ENCODE assay signal across 9 cellular contexts in the genomic region with DNA sequence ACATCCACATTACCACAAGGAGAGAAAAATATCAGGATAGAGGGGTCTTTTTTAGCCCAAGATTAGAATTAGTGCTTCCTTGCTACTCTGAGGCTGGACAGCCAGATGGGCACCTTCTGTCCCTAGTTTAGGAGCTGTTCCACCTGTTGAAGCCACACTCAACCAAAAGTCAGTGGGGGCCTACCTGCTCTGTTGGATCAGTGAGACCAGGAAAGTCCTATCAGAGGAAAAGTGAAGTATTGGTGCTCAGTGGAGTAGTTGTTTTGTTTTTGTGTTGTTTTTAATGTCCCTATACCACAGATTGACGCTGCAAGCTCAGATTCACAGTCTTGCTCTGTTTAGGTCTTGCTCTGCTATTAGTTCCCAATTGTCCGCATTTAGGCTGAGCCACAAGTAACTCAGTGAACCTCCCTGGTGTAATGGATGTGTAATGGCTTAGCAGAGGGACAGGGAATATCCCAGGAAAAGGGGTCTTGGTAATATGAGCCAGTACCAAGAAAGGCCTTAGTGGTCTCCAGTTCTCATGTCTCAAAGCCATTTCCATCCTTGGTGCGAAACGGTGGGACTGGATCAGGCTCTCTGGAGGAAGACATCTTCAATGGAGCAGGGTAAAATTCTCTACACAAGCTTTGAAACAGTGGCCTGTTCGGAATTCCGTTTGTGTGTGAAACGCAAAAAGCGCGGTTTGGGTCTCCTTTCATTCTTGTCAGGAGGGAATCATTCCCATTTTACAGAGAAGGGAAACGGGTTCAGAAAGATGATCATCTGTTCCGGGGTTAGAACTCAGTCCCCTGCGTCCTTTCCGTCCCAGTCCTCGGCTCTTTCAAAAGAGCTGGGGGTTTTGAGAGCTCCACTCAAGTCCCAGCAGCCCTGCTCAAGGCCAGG. TPM values are rescaled to one million over a fixed set of nuclear protein-coding genes. Genes with fewer than 3 reads are reported as not detected.
DNase-seq lines count a peak whose midpoint lies in the region; ATAC-seq, FAIRE-seq and TF ChIP-seq lines count a peak whose summit lies in the region.
"Had no signal": no experiment of that assay in that cellular context is flagged by ENCODE, and none has a peak within 500 bp of the region (broad histone marks: within the 10 kb centered on the region; RNA-seq: fewer than 3 reads in every experiment).

No MANE protein-coding gene starts in this region.

- H4K20me1 ChIP-seq in DOHH2 (ENCODE audit: control insufficient read depth, insufficient read depth, low read depth, low read length) (no peaks in the 10 kb centered on the region; the same call in 1 of the 2 replicates), H1 (replicated peaks in 1 of 2; ENCODE audit: control insufficient read depth in 1 of 2, insufficient read depth in 2 of 2, low read length in 2 of 2) (peaks cover 9 to 14% of the 10 kb centered on the region in 2 experiments)

- H4K5ac ChIP-seq in H1 (ENCODE audit: insufficient read length, low read depth, low read length), result no peak overlapping the region

- no peak overlapping the region for H3K14ac ChIP-seq in H1 (ENCODE audit: insufficient read length)

- no peak overlapping the region for H2BK15ac ChIP-seq in H1 (ENCODE audit: low read length)

- H3K23ac ChIP-seq in H1 (ENCODE audit: insufficient read length), result no peak overlapping the region

- no peak for FAIRE-seq in H1 (lab: Jason Lieb, UNC)
- FAIRE-seq: colon had no signal

- intact Hi-C loops in ovary (cut with DNase I), result no loop called here

- H3K9me3 ChIP-seq in DOHH2 (ENCODE audit: control insufficient read depth, insufficient read depth, low read length), result no peaks in the 10 kb centered on the region
- no peaks in the 10 kb centered on the region for H3K9me3 ChIP-seq in NT2/D1 (ENCODE audit: insufficient read depth, low read length)
- H3K9me3 ChIP-seq in H1 (ENCODE audit: insufficient read depth in 2 of 2, low read depth in 1 of 2, low read length in 1 of 2), result no peaks in the 10 kb centered on the region
- no peaks in the 10 kb centered on the region for H3K9me3 ChIP-seq in ovary

- H3K27me3 ChIP-seq in DOHH2 (ENCODE audit: control insufficient read depth, low read length) (no peaks in the 10 kb centered on the region), NT2/D1 (ENCODE audit: insufficient read depth, insufficient read length) (no peaks in the 10 kb centered on the region), H1 (replicated peaks in 1 of 4; ENCODE audit: control insufficient read depth in 3 of 4, extremely low read depth in 1 of 4, insufficient read depth in 3 of 4, low read length in 3 of 4) (no peaks in the 10 kb centered on the region), ovary (no peaks in the 10 kb centered on the region)

- H3K23me2 ChIP-seq in H1 (ENCODE audit: low read depth, low read length), result peaks cover 2% of the 10 kb centered on the region; the same call in 1 of the 2 replicates

- no peak overlapping the region for H3K18ac ChIP-seq in H1 (ENCODE audit: extremely low read depth, low read length)

- DNase-seq in NT2/D1 (ENCODE audit: low read depth, low spot score) (no peak), H1 (ENCODE audit: low read depth in 1 of 2, low spot score in 2 of 2) (no peak), ovary (no peak), GF-D8 (lab: John Stamatoyannopoulos, UW) (no peak)
- DNase-seq in central memory CD4-positive, alpha-beta T cell, result no peak
- DNase-seq in activated CD8-positive, alpha-beta memory T cell treated with anti-CD3 and anti-CD28 coated beads for 24 hours, result no peak

- H2BK5ac ChIP-seq in H1 (ENCODE audit: low read depth, low read length), result no peak overlapping the region

- peak overlapping the region; percentile 87 for H3K4me3 ChIP-seq in DOHH2 (ENCODE audit: low read length)
- peak overlapping the region; percentile 59 for H3K4me3 ChIP-seq in NT2/D1 (ENCODE audit: insufficient read length, low read depth)
- peak overlapping the region; percentile 65 to 89 (median 82); a peak in 4 of 8 replicates for H3K4me3 ChIP-seq in H1 (ENCODE audit: extremely low read depth in 1 of 4, insufficient read depth in 2 of 4, low read depth in 3 of 4, low read length in 4 of 4)
- H3K4me3 ChIP-seq in ovary, result peak overlapping the region; percentile 59

- ATAC-seq in GM21619 (IDR thresholded peaks at IDR 0.05; ENCODE audit: unreplicated experiment), result no peak

- TF ChIP-seq POLR2A in H1 (IDR thresholded peaks at IDR 0.05; ENCODE audit: control extremely low read depth in 1 of 2, low read depth in 2 of 2, low read length in 2 of 2), result peak in 1 of 2 experiments; percentile 59; a peak in 2 of 3 replicates
- no peak for TF ChIP-seq POLR2A in ovary (IDR thresholded peaks at IDR 0.05)

- 45% methylated on average over 14 of the region's 14 CpGs; no CpG with 5 or more reads in 1 of the 2 experiments for WGBS in H1 (ENCODE audit: extremely low coverage in 1 of 2, insufficient coverage in 1 of 2, insufficient read length in 1 of 2, insufficient replicate concordance in 2 of 2, low coverage in 1 of 2, low lambda C conversion rate in 2 of 2, missing lambda C conversion rate in 1 of 2), 2 experiments
- 18 to 26% (median 22%) methylated on average over 14 of the region's 14 CpGs for WGBS in ovary, 3 donors

- H2BK12ac ChIP-seq in H1 (ENCODE audit: low read depth, low read length), result no peak overlapping the region

- peak overlapping the region; percentile 95 for H3K4me2 ChIP-seq in DOHH2 (ENCODE audit: low read length)
- peak overlapping the region; percentile 67 to 88 for H3K4me2 ChIP-seq in H1 (ENCODE audit: insufficient read depth in 1 of 2, low read depth in 2 of 2, low read length in 2 of 2)

- no peaks in the 10 kb centered on the region for H3K9me2 ChIP-seq in DOHH2 (replicated peaks; ENCODE audit: control insufficient read depth, low read length)

- peaks cover 2% of the 10 kb centered on the region; the same call in 1 of the 2 replicates for H3K79me1 ChIP-seq in H1 (ENCODE audit: low read depth, low read length)

- peaks cover 32% of the 10 kb centered on the region for H3F3A ChIP-seq in DOHH2 (ENCODE audit: control insufficient read depth, insufficient read depth)

- no peak for TF ChIP-seq RAD21 in H1 (IDR thresholded peaks at IDR 0.05 in 1 of 2, conservative IDR thresholded peaks at IDR 0.05 in 1 of 2; ENCODE audit: low read depth in 2 of 2, low read length in 2 of 2)

- TF ChIP-seq EP300 in H1 (IDR thresholded peaks at IDR 0.05; ENCODE audit: borderline replicate concordance in 1 of 2, low read depth in 2 of 2, low read length in 2 of 2) (no peak), ovary (IDR thresholded peaks at IDR 0.05) (no peak)

- no peak overlapping the region for H2BK20ac ChIP-seq in H1 (ENCODE audit: low read length)

- H3K4me1 ChIP-seq in DOHH2 (ENCODE audit: control insufficient read depth, low read length) (peaks cover 20% of the 10 kb centered on the region), NT2/D1 (ENCODE audit: insufficient read depth, insufficient read length) (peaks cover 9% of the 10 kb centered on the region), H1 (replicated peaks in 1 of 4; ENCODE audit: control insufficient read depth in 3 of 4, insufficient read depth in 4 of 4, low read length in 3 of 4) (peaks cover 0 to 6% (median 1%) of the 10 kb centered on the region in 4 experiments; a peak in 5 of 7 replicates), ovary (ENCODE audit: insufficient read depth) (no peaks in the 10 kb centered on the region)

- H3K9ac ChIP-seq in NT2/D1 (ENCODE audit: insufficient read length, low read depth) (peak overlapping the region; percentile 64), H1 (replicated peaks in 1 of 4; ENCODE audit: extremely low read depth in 1 of 4, low read depth in 3 of 4, low read length in 3 of 4) (no peak overlapping the region)

- H4K91ac ChIP-seq in H1 (replicated peaks; ENCODE audit: insufficient read length, low read length), result no peak overlapping the region

- no peak overlapping the region for H2AFZ ChIP-seq in H1 (ENCODE audit: low read length)

- POLR2A ChIA-PET in H1 (lab: Charles Lee; ENCODE audit: partially characterized antibody), result interaction anchor here (0.6 to 5.3 kb wide), 15 partner anchors 8 to 226 kb away, joined by 3 to 38 read pairs (median 4); partner anchors contain the start of gene YWHAB

- CTCF ChIA-PET in H1 (lab: Charles Lee; ENCODE audit: partially characterized antibody), result interaction anchor here (0.7 to 2.1 kb wide), 7 partner anchors 17 to 293 kb away, joined by 3 to 7 read pairs (median 4); no protein-coding TSS in a partner anchor

- H3K27ac ChIP-seq in DOHH2 (ENCODE audit: low read depth, low read length) (no peak overlapping the region), H1 (ENCODE audit: low read depth, low read length) (no peak overlapping the region), ovary (no peak overlapping the region)

- no peak overlapping the region for H3K56ac ChIP-seq in H1 (replicated peaks; ENCODE audit: insufficient read length, low read depth, low read length)

- TF ChIP-seq CTCF in DOHH2 (IDR thresholded peaks at IDR 0.05; ENCODE audit: low read depth, low read length, poor library complexity, severe bottlenecking) (no peak), H1 (IDR thresholded peaks at IDR 0.05; ENCODE audit: control extremely low read depth in 1 of 3, insufficient read depth in 1 of 3, low read depth in 1 of 3, low read length in 3 of 3) (no peak), ovary (IDR thresholded peaks at IDR 0.05) (no peak)

- H3K36me3 ChIP-seq in DOHH2 (ENCODE audit: control insufficient read depth, low read length), result peaks cover 60% of the 10 kb centered on the region
- H3K36me3 ChIP-seq in NT2/D1 (ENCODE audit: insufficient read depth, insufficient read length, low read length), result peaks cover 62% of the 10 kb centered on the region
- H3K36me3 ChIP-seq in H1 (ENCODE audit: control insufficient read depth in 2 of 4, insufficient read depth in 4 of 4, low read length in 3 of 4), result peaks cover 25 to 46% (median 42%) of the 10 kb centered on the region in 4 experiments
- H3K36me3 ChIP-seq in ovary, result no peaks in the 10 kb centered on the region

- no peak overlapping the region for H2BK120ac ChIP-seq in H1 (replicated peaks; ENCODE audit: low read depth, low read length)

- no peak overlapping the region for H4K8ac ChIP-seq in H1 (ENCODE audit: extremely low read depth, insufficient read depth, low read length)

- H3K79me2 ChIP-seq in DOHH2 (ENCODE audit: control insufficient read depth, low read length) (peaks cover 6% of the 10 kb centered on the region), H1 (ENCODE audit: control insufficient read depth in 1 of 2, insufficient read depth in 2 of 2, low read length in 2 of 2) (peaks cover 0 to 15% of the 10 kb centered on the region in 2 experiments; a peak in 1 of 4 replicates)

- no peak overlapping the region for H3K4ac ChIP-seq in H1 (replicated peaks; ENCODE audit: insufficient read length, low read depth, low read length)

- no peak overlapping the region for H2AK5ac ChIP-seq in H1 (ENCODE audit: low read depth, low read length)

RNA-seq across cellular contexts. Expression of gene PABPC1L, which starts 0.6 kb away (rescaled TPM):
- 60.9 and 61.1 TPM in 2 replicates for total RNA-seq in H1 (2021; fragmentation: NEBNext Ultra II Directional; extraction: Animal tissue kit (Norgen Biotek cat#: 25700))
- polyA plus RNA-seq in H1 (2011; rRNA removed) (108 and 151 TPM in 2 replicates), ovary (10 to 100 TPM; 13.3 to 19.0 TPM)
- polyA plus RNA-seq in H1 (2011; cell fraction: cytosol; rRNA removed), result 155 TPM
- polyA plus RNA-seq in H1 (2011; cell fraction: nucleus; rRNA removed), result 347 TPM
- 83.3 to 100 TPM (median 93.5 TPM) in 4 replicates for polyA plus RNA-seq in H1 (2012, experiment 1 of 2)
- polyA plus RNA-seq in H1 (2012, experiment 2 of 2), result 37.4 TPM
- 58.3 TPM for polyA plus RNA-seq in H1 (2013, experiment 1 of 2)
- polyA plus RNA-seq in H1 (2013, experiment 2 of 2), result 46.6 TPM
- polyA minus RNA-seq in H1 (2011; rRNA and poly(A)+ RNA removed), result 40.6 and 47.9 TPM in 2 replicates
- polyA minus RNA-seq in H1 (2011; cell fraction: cytosol; rRNA and poly(A)+ RNA removed), result 32.8 TPM
- 75.4 TPM for polyA minus RNA-seq in H1 (2011; cell fraction: nucleus; rRNA and poly(A)+ RNA removed)
- 10 to 100 TPM; 17.9 to 34.9 (median 22.9) TPM for total RNA-seq in ovary

RNA-seq across cellular contexts. Expression of gene YWHAB, which starts 23.7 kb away (rescaled TPM):
- total RNA-seq in H1 (2021; fragmentation: NEBNext Ultra II Directional; extraction: Animal tissue kit (Norgen Biotek cat#: 25700)), result 246 and 256 TPM in 2 replicates
- polyA plus RNA-seq in H1 (2011; rRNA removed) (40.2 and 72.9 TPM in 2 replicates), ovary (100 to 1,000 TPM in 1 of 2 donors, 10 to 100 TPM in 1; 70.1 to 252 TPM)
- polyA plus RNA-seq in H1 (2011; cell fraction: cytosol; rRNA removed), result 93.0 TPM
- 30.6 TPM for polyA plus RNA-seq in H1 (2011; cell fraction: nucleus; rRNA removed)
- polyA plus RNA-seq in H1 (2012, experiment 1 of 2), result 131 to 211 TPM (median 149 TPM) in 4 replicates
- 47.9 TPM for polyA plus RNA-seq in H1 (2012, experiment 2 of 2)
- 235 TPM for polyA plus RNA-seq in H1 (2013, experiment 1 of 2)
- 241 TPM for polyA plus RNA-seq in H1 (2013, experiment 2 of 2)
- polyA minus RNA-seq in H1 (2011; rRNA and poly(A)+ RNA removed), result 52.5 and 80.7 TPM in 2 replicates
- polyA minus RNA-seq in H1 (2011; cell fraction: cytosol; rRNA and poly(A)+ RNA removed), result 44.5 TPM
- 34.7 TPM for polyA minus RNA-seq in H1 (2011; cell fraction: nucleus; rRNA and poly(A)+ RNA removed)
- 100 to 1,000 TPM in 5 of 7 donors, 10 to 100 TPM in 2; 55.1 to 153 (median 117) TPM for total RNA-seq in ovary

RNA-seq across cellular contexts. Expression of gene TOMM34, which starts 51.0 kb away (rescaled TPM):
- total RNA-seq in H1 (2021; fragmentation: NEBNext Ultra II Directional; extraction: Animal tissue kit (Norgen Biotek cat#: 25700)), result 32.1 and 33.8 TPM in 2 replicates
- polyA plus RNA-seq in H1 (2011; rRNA removed), result 30.0 and 35.1 TPM in 2 replicates
- polyA plus RNA-seq in H1 (2011; cell fraction: cytosol; rRNA removed), result 31.7 TPM
- 28.8 TPM for polyA plus RNA-seq in H1 (2011; cell fraction: nucleus; rRNA removed)
- polyA plus RNA-seq in H1 (2012, experiment 1 of 2), result 35.7 to 43.7 TPM (median 39.2 TPM) in 4 replicates
- polyA plus RNA-seq in H1 (2012, experiment 2 of 2), result 33.6 TPM
- 30.6 TPM for polyA plus RNA-seq in H1 (2013, experiment 1 of 2)
- 30.2 TPM for polyA plus RNA-seq in H1 (2013, experiment 2 of 2)
- polyA minus RNA-seq in H1 (2011; rRNA and poly(A)+ RNA removed), result 19.8 and 22.5 TPM in 2 replicates
- polyA minus RNA-seq in H1 (2011; cell fraction: cytosol; rRNA and poly(A)+ RNA removed), result 8.1 TPM
- 6.8 TPM for polyA minus RNA-seq in H1 (2011; cell fraction: nucleus; rRNA and poly(A)+ RNA removed)
- 10 to 100 TPM; 12.3 to 39.8 (median 26.2) TPM for total RNA-seq in ovary
- 10 to 100 TPM; 20.1 to 60.7 TPM for polyA plus RNA-seq in ovary

RNA-seq across cellular contexts. Expression of gene STK4, which starts 57.1 kb away (rescaled TPM):
- 33.8 and 34.3 TPM in 2 replicates for total RNA-seq in H1 (2021; fragmentation: NEBNext Ultra II Directional; extraction: Animal tissue kit (Norgen Biotek cat#: 25700))
- polyA plus RNA-seq in H1 (2011; rRNA removed) (8.6 and 12.0 TPM in 2 replicates), ovary (10 to 100 TPM in 1 of 2 donors, 1 to 10 TPM in 1; 8.3 to 25.9 TPM)
- polyA plus RNA-seq in H1 (2011; cell fraction: cytosol; rRNA removed), result 14.0 TPM
- polyA plus RNA-seq in H1 (2011; cell fraction: nucleus; rRNA removed), result 10.0 TPM
- 10.8 to 19.2 TPM (median 14.5 TPM) in 4 replicates for polyA plus RNA-seq in H1 (2012, experiment 1 of 2)
- polyA plus RNA-seq in H1 (2012, experiment 2 of 2), result 1.2 TPM
- polyA plus RNA-seq in H1 (2013, experiment 1 of 2), result 16.2 TPM
- 15.4 TPM for polyA plus RNA-seq in H1 (2013, experiment 2 of 2)
- 23.9 and 32.8 TPM in 2 replicates for polyA minus RNA-seq in H1 (2011; rRNA and poly(A)+ RNA removed)
- 14.7 TPM for polyA minus RNA-seq in H1 (2011; cell fraction: cytosol; rRNA and poly(A)+ RNA removed)
- polyA minus RNA-seq in H1 (2011; cell fraction: nucleus; rRNA and poly(A)+ RNA removed), result 40.9 TPM
- total RNA-seq in ovary, result 10 to 100 TPM; 17.3 to 27.5 (median 19.6) TPM
